ENCODE assay signal across 1 cellular context in the genomic region with DNA sequence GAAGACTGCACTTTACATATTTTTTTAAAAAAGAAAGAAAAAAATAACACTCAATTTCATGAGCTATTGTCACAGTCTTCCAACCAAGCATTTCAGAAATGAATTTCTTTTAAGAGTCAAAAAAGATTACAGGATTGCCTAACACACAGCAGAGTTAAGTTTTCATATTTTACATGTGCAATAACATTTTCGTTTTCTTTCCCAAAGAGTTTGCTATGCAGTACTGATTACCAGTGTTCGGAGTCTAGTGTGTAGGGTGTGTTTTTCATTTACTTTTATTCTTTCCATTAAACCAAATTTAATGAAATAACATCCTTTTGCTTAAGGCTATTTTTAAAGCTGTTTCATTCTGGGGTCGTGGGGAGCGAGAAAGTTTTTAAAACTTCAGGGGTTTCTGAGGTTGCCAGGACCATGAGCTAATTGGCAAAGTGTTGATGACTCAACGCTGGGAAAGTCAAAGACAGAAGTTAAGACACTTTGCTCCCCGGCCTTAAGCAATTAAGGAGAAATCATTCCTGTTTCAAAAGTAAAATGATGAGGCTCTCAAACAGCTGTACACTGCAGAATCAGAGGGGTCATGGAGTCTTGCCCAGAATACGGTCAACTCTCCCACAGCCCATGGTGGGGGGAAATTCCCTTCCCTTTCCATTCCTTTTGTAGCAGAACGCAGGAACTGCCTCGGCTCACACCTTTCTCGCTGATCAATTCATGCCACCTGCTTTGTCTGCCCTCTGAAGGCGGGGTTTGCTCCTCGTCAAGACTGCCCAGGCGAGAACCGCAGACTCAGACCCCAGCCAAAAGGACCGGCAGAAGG.
TF ChIP-seq lines count a peak whose summit lies in the region.

No MANE protein-coding gene starts in this region.

TF ChIP-seq in GM23338, 12 proteins besides CTCF, POLR2A, EP300 and RAD21 (continued from another document):
- TF ChIP-seq, protein P1, sequence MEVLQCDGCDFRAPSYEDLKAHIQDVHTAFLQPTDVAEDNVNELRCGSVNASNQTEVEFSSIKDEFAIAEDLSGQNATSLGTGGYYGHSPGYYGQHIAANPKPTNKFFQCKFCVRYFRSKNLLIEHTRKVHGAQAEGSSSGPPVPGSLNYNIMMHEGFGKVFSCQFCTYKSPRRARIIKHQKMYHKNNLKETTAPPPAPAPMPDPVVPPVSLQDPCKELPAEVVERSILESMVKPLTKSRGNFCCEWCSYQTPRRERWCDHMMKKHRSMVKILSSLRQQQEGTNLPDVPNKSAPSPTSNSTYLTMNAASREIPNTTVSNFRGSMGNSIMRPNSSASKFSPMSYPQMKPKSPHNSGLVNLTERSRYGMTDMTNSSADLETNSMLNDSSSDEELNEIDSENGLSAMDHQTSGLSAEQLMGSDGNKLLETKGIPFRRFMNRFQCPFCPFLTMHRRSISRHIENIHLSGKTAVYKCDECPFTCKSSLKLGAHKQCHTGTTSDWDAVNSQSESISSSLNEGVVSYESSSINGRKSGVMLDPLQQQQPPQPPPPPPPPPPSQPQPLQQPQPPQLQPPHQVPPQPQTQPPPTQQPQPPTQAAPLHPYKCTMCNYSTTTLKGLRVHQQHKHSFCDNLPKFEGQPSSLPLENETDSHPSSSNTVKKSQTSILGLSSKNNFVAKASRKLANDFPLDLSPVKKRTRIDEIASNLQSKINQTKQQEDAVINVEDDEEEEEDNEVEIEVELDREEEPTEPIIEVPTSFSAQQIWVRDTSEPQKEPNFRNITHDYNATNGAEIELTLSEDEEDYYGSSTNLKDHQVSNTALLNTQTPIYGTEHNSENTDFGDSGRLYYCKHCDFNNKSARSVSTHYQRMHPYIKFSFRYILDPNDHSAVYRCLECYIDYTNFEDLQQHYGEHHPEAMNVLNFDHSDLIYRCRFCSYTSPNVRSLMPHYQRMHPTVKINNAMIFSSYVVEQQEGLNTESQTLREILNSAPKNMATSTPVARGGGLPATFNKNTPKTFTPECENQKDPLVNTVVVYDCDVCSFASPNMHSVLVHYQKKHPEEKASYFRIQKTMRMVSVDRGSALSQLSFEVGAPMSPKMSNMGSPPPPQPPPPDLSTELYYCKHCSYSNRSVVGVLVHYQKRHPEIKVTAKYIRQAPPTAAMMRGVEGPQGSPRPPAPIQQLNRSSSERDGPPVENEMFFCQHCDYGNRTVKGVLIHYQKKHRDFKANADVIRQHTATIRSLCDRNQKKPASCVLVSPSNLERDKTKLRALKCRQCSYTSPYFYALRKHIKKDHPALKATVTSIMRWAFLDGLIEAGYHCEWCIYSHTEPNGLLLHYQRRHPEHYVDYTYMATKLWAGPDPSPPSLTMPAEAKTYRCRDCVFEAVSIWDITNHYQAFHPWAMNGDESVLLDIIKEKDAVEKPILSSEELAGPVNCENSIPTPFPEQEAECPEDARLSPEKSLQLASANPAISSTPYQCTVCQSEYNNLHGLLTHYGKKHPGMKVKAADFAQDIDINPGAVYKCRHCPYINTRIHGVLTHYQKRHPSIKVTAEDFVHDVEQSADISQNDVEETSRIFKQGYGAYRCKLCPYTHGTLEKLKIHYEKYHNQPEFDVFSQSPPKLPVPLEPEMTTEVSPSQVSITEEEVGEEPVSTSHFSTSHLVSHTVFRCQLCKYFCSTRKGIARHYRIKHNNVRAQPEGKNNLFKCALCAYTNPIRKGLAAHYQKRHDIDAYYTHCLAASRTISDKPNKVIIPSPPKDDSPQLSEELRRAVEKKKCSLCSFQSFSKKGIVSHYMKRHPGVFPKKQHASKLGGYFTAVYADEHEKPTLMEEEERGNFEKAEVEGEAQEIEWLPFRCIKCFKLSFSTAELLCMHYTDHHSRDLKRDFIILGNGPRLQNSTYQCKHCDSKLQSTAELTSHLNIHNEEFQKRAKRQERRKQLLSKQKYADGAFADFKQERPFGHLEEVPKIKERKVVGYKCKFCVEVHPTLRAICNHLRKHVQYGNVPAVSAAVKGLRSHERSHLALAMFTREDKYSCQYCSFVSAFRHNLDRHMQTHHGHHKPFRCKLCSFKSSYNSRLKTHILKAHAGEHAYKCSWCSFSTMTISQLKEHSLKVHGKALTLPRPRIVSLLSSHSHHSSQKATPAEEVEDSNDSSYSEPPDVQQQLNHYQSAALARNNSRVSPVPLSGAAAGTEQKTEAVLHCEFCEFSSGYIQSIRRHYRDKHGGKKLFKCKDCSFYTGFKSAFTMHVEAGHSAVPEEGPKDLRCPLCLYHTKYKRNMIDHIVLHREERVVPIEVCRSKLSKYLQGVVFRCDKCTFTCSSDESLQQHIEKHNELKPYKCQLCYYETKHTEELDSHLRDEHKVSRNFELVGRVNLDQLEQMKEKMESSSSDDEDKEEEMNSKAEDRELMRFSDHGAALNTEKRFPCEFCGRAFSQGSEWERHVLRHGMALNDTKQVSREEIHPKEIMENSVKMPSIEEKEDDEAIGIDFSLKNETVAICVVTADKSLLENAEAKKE (CRISPR knock-in tag; IDR thresholded peaks at IDR 0.05) = no peak
- TF ChIP-seq, protein P2, sequence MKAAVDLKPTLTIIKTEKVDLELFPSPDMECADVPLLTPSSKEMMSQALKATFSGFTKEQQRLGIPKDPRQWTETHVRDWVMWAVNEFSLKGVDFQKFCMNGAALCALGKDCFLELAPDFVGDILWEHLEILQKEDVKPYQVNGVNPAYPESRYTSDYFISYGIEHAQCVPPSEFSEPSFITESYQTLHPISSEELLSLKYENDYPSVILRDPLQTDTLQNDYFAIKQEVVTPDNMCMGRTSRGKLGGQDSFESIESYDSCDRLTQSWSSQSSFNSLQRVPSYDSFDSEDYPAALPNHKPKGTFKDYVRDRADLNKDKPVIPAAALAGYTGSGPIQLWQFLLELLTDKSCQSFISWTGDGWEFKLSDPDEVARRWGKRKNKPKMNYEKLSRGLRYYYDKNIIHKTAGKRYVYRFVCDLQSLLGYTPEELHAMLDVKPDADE (IDR thresholded peaks at IDR 0.05) = no peak
- no peak for TF ChIP-seq CREB1 (CRISPR knock-in tag; IDR thresholded peaks at IDR 0.05; ENCODE audit: low read depth)
- no peak for TF ChIP-seq STAT1 (IDR thresholded peaks at IDR 0.05; ENCODE audit: unreplicated experiment)
